In the genomic region with DNA sequence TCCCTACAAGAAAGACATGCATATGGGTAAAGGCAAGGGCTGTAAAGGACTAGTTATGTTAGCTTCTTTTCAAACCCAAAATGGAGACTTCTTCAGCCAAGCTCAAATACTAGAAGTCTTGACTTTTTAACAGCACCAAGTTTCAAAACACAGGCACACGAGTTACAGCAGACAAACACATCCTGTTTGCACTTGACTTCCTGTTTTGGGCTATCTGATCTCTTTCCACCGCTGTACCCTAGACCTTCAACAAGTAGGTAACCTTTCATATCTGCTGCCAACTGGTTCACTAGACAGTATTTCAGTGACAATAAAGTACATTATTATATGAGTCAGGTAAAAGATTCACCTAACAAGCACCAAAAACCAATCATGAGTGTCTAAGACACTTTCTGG, we compare ENCODE assay signal across 8 cellular contexts. TPM values are rescaled to one million over a fixed set of nuclear protein-coding genes. Genes with fewer than 3 reads are reported as not detected.
DNase-seq lines count a peak whose midpoint lies in the region; ATAC-seq and TF ChIP-seq lines count a peak whose summit lies in the region.

No MANE protein-coding gene starts in this region.

- no peaks in the 10 kb centered on the region for H3K9me3 ChIP-seq in Caco-2
- no peaks in the 10 kb centered on the region for H3K9me3 ChIP-seq in testis

- no peak overlapping the region for H3K4ac ChIP-seq in mesendoderm (ENCODE audit: low read depth, low read length)

- peak; percentile 53 for ATAC-seq in GM19324 (IDR thresholded peaks at IDR 0.05; ENCODE audit: low FRiP score, unreplicated experiment)

- H3K9me3 Mint-ChIP-seq in CD14-positive monocyte (peaks cover 0 to 3% (median 0%) of the 10 kb centered on the region in 7 donors), Caco-2 (ENCODE audit: unreplicated experiment) (no peaks in the 10 kb centered on the region)

- H3K4me1 ChIP-seq in KMS-11 (ENCODE audit: low read depth, poor library complexity, severe bottlenecking) = peaks cover 62% of the 10 kb centered on the region
- H3K4me1 ChIP-seq in mesendoderm (ENCODE audit: control insufficient read depth, low read depth, low read length) = peaks cover 10% of the 10 kb centered on the region
- peaks cover 33% of the 10 kb centered on the region for H3K4me1 ChIP-seq in Caco-2
- H3K4me1 ChIP-seq in testis = peaks cover 6% of the 10 kb centered on the region

- intact Hi-C loops in CD14-positive monocyte (cut with micrococcal nuclease) = loop anchor here in 1 of 2 donors (5.0 kb wide), 1 partner anchor 36 kb away; no protein-coding TSS in a partner anchor
- intact Hi-C loops in Caco-2 (cut with micrococcal nuclease; ENCODE audit: unreplicated experiment) = no loop called here
- intact Hi-C loops in testis (cut with DNase I; ENCODE audit: low total_unique reads) = no loop called here

- H4K20me1 ChIP-seq in KMS-11 (ENCODE audit: insufficient read depth) = no peaks in the 10 kb centered on the region

- H3K4me2 ChIP-seq in KMS-11 (peak overlapping the region; percentile 78), mesendoderm (ENCODE audit: low read length) (no peak overlapping the region)

- H4K5ac ChIP-seq in mesendoderm (ENCODE audit: low read length) = no peak overlapping the region

- no peaks in the 10 kb centered on the region for H3K36me3 ChIP-seq in KMS-11 (ENCODE audit: insufficient read depth)
- H3K36me3 ChIP-seq in mesendoderm (ENCODE audit: control insufficient read depth, insufficient read depth, low read length) = no peaks in the 10 kb centered on the region
- H3K36me3 ChIP-seq in Caco-2 (ENCODE audit: control insufficient read depth, insufficient read depth, low read length) = peaks cover 2% of the 10 kb centered on the region; the same call in 1 of the 2 replicates
- no peaks in the 10 kb centered on the region for H3K36me3 ChIP-seq in testis (ENCODE audit: low read depth, missing control alignments)

- peak overlapping the region; percentile 55 to 90 for H3K4me3 Mint-ChIP-seq in CD14-positive monocyte
- no peak overlapping the region for H3K4me3 Mint-ChIP-seq in Caco-2 (ENCODE audit: unreplicated experiment)

- H4K8ac ChIP-seq in mesendoderm (ENCODE audit: low read depth, low read length) = no peak overlapping the region

- H3K4me1 Mint-ChIP-seq in CD14-positive monocyte = peaks cover 57% of the 10 kb centered on the region
- peaks cover 34% of the 10 kb centered on the region for H3K4me1 Mint-ChIP-seq in Caco-2 (ENCODE audit: low read depth, unreplicated experiment)

- peak overlapping the region; percentile 25 for H3K18ac ChIP-seq in mesendoderm (ENCODE audit: low read length)

- H3K27ac Mint-ChIP-seq in CD14-positive monocyte (peak overlapping the region; percentile 90 to 98 (median 94)), Caco-2 (ENCODE audit: unreplicated experiment) (no peak overlapping the region)

- TF ChIP-seq POLR2A in testis (IDR thresholded peaks at IDR 0.05) = no peak

- no peak overlapping the region for H3K4me3 ChIP-seq in KMS-11 (IDR thresholded peaks at IDR 0.05; ENCODE audit: insufficient read depth, low read depth, low read length)
- H3K4me3 ChIP-seq in mesendoderm (ENCODE audit: low read length) = no peak overlapping the region
- H3K4me3 ChIP-seq in Caco-2 (ENCODE audit: low read depth, low read length) = no peak overlapping the region
- H3K4me3 ChIP-seq in testis = no peak overlapping the region

- H3K79me2 ChIP-seq in KMS-11 (ENCODE audit: insufficient read depth, low read depth) = no peaks in the 10 kb centered on the region
- H3K79me2 ChIP-seq in mesendoderm (ENCODE audit: control insufficient read depth, insufficient read depth, low read length) = no peaks in the 10 kb centered on the region

- H3K27ac ChIP-seq in KMS-11 (peak overlapping the region; percentile 36), angular gyrus (ENCODE audit: low read depth, low read length) (peak overlapping the region; percentile 4), mesendoderm (ENCODE audit: low read depth, low read length) (no peak overlapping the region), testis (no peak overlapping the region)

- CTCF ChIA-PET in Caco-2 (lab: Charles Lee) = no interaction called here

- no peak for TF ChIP-seq CTCF in CD14-positive monocyte (IDR thresholded peaks at IDR 0.05)
- no peak for TF ChIP-seq CTCF in KMS-11 (conservative IDR thresholded peaks at IDR 0.05; ENCODE audit: low read depth, low read length)
- TF ChIP-seq CTCF in Caco-2 (IDR thresholded peaks at IDR 0.05; ENCODE audit: insufficient read depth in 1 of 2, low read depth in 1 of 2, low read length in 1 of 2, severe bottlenecking in 1 of 2, unreplicated experiment in 1 of 2) = no peak
- no peak for TF ChIP-seq CTCF in testis (IDR thresholded peaks at IDR 0.05)

- H2AK5ac ChIP-seq in mesendoderm (ENCODE audit: low read length) = no peak overlapping the region

- WGBS in mesendoderm (ENCODE audit: extremely low coverage, insufficient coverage, low lambda C conversion rate) = no CpG with 5 or more reads among the region's 2 CpGs
- 26 to 38% methylated on average over 2 of the region's 2 CpGs for WGBS in testis, 2 donors

- POLR2A ChIA-PET in Caco-2 (lab: Charles Lee) = interaction anchor here (1.0 kb wide), 1 partner anchor 37 kb away, joined by 4 read pairs; no protein-coding TSS in a partner anchor

- H2BK120ac ChIP-seq in mesendoderm (ENCODE audit: low read depth, low read length) = no peak overlapping the region

- H3K27me3 ChIP-seq in KMS-11 (ENCODE audit: insufficient read depth, low read depth) = no peaks in the 10 kb centered on the region
- H3K27me3 ChIP-seq in mesendoderm (ENCODE audit: insufficient read depth, low read length, poor library complexity) = no peaks in the 10 kb centered on the region
- no peaks in the 10 kb centered on the region for H3K27me3 ChIP-seq in Caco-2 (replicated peaks; ENCODE audit: control insufficient read depth, insufficient read depth, low read length)
- no peaks in the 10 kb centered on the region for H3K27me3 ChIP-seq in testis

- no TSS peak for BruUV-seq in Caco-2 (replicated peaks; lab: Mats Ljungman, UMichigan)

- no peak overlapping the region for H3K56ac ChIP-seq in mesendoderm (ENCODE audit: low read length)

- DNase-seq in CD14-positive monocyte (ENCODE audit: low spot score) (peak; percentile 53), mesendoderm (no peak), Caco-2 (no peak), putamen (ENCODE audit: low spot score) (no peak), testis (no peak)

- H3K79me1 ChIP-seq in mesendoderm (ENCODE audit: low read length) = no peaks in the 10 kb centered on the region

- H3K36me3 Mint-ChIP-seq in CD14-positive monocyte (peaks cover 16 to 26% of the 10 kb centered on the region in 2 donors), Caco-2 (ENCODE audit: insufficient read depth, unreplicated experiment) (peaks cover 10% of the 10 kb centered on the region)

- no peak overlapping the region for H2BK5ac ChIP-seq in mesendoderm (ENCODE audit: low read length)

- H3K23ac ChIP-seq in mesendoderm (ENCODE audit: low read length) = no peak overlapping the region

- H3K9ac ChIP-seq in KMS-11 = peak overlapping the region; percentile 12; the same call in 1 of the 2 replicates
- H3K9ac ChIP-seq in mesendoderm (ENCODE audit: low read length) = no peak overlapping the region

- H2BK15ac ChIP-seq in mesendoderm (replicated peaks; ENCODE audit: low read depth) = no peak overlapping the region

- H3K27me3 Mint-ChIP-seq in CD14-positive monocyte (ENCODE audit: low read depth in 3 of 3) (peaks cover 0 to 2% (median 0%) of the 10 kb centered on the region in 3 donors), Caco-2 (ENCODE audit: insufficient read depth, unreplicated experiment) (no peaks in the 10 kb centered on the region)

- H2AFZ ChIP-seq in KMS-11 (ENCODE audit: low read depth) = peak overlapping the region; percentile 20; the same call in 1 of the 2 replicates

RNA-seq across cellular contexts. Expression of gene RFFL, which starts 12.3 kb away (rescaled TPM):
- 10 to 100 TPM; 16.1 to 24.7 TPM for polyA plus RNA-seq in CD14-positive monocyte
- polyA plus RNA-seq in mesendoderm (2013, experiment 1 of 2) = 10.7 TPM
- polyA plus RNA-seq in mesendoderm (2013, experiment 2 of 2) = 10.8 TPM
- total RNA-seq in Caco-2 (2022) = 27.9 and 29.6 TPM in 2 replicates
- total RNA-seq in testis = 10 to 100 TPM; 42.0 to 46.3 TPM
- polyA plus RNA-seq in testis (ENCODE audit: insufficient read depth, low read depth, low replicate concordance) = 68.6 TPM

Comparison
In these comparisons a context has a peak if more than half of its experiments do, and no peak if none do; other contexts are left out.
1. H3K27ac ChIP-seq: peak in KMS-11 (single experiment) and angular gyrus (single experiment); none in mesendoderm (single experiment) and testis (0 of 2).